In the genomic region with DNA sequence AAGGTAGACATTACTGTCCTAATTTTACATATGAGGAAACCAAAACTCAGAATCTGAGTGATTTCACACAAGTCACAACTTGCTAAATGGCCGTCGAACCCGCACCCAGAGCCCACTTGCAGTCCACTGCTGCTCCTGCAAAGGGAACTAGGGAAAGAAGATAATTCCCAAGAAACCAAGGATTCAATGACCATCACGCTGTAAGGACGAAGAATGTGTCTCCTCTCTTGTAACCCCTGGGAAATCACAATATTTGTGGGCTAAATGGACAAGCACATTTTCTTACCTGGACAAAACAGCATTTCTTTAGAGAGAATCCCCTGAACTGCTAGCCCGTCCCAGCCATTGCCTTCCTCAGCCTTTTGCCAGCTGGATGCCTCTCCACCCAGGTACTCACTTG, we compare ENCODE assay signal across 12 cellular contexts. TPM values are rescaled to one million over a fixed set of nuclear protein-coding genes. Genes with fewer than 3 reads are reported as not detected.
A peak's percentile ranks its signal among the peaks of the same experiment; 100 is the strongest.
DNase-seq lines count a peak whose midpoint lies in the region; ATAC-seq and TF ChIP-seq lines count a peak whose summit lies in the region.
"Had no signal": no experiment of that assay in that cellular context is flagged by ENCODE, and none has a peak within 500 bp of the region (broad histone marks: within the 10 kb centered on the region; RNA-seq: fewer than 3 reads in every experiment).

No MANE protein-coding gene starts in this region.

- no peak for ATAC-seq in CD4-positive, alpha-beta T cell (ENCODE audit: poor library complexity)
- no peak for ATAC-seq in natural killer cell
- no peak for ATAC-seq in HG02981 (IDR thresholded peaks at IDR 0.05; ENCODE audit: unreplicated experiment)
- no peak for ATAC-seq in GM21526 (IDR thresholded peaks at IDR 0.05; ENCODE audit: low FRiP score, unreplicated experiment)
- ATAC-seq in gastrocnemius medialis, result no peak

- no peaks in the 10 kb centered on the region for H3K27me3 ChIP-seq in CD4-positive, alpha-beta T cell (ENCODE audit: control insufficient read depth, insufficient read depth, low read length)
- H3K27me3 ChIP-seq in gastrocnemius medialis, result no peaks in the 10 kb centered on the region

- H3K4me1 Mint-ChIP-seq in CD4-positive, alpha-beta T cell (ENCODE audit: low read depth), result peaks cover 47% of the 10 kb centered on the region
- H3K4me1 Mint-ChIP-seq in activated naive CD8-positive, alpha-beta T cell (ENCODE audit: low read depth), result peaks cover 39% of the 10 kb centered on the region
- peaks cover 37 to 38% of the 10 kb centered on the region in 2 donors for H3K4me1 Mint-ChIP-seq in natural killer cell

- TF ChIP-seq POLR2A in gastrocnemius medialis (IDR thresholded peaks at IDR 0.05), result no peak

- H3K9me3 ChIP-seq in CD4-positive, alpha-beta T cell (ENCODE audit: control insufficient read depth, low read length), result no peaks in the 10 kb centered on the region
- H3K9me3 ChIP-seq in gastrocnemius medialis, result no peaks in the 10 kb centered on the region

- H3K4me3 ChIP-seq in HFF-Myc (replicated peaks; ENCODE audit: low read depth, low read length) (peak overlapping the region; percentile 100), gastrocnemius medialis (no peak overlapping the region)

- TF ChIP-seq CTCF in CD4-positive, alpha-beta T cell (IDR thresholded peaks at IDR 0.05), result no peak
- no peak for TF ChIP-seq CTCF in HFF-Myc (IDR thresholded peaks at IDR 0.05; ENCODE audit: low read depth, low read length, missing control alignments)
- no peak for TF ChIP-seq CTCF in natural killer cell (IDR thresholded peaks at IDR 0.05)
- no peak for TF ChIP-seq CTCF in gastrocnemius medialis (IDR thresholded peaks at IDR 0.05 in 4 of 5, conservative IDR thresholded peaks at IDR 0.05 in 1 of 5)

- peaks cover 2% of the 10 kb centered on the region for H3K9me3 Mint-ChIP-seq in CD4-positive, alpha-beta T cell
- no peaks in the 10 kb centered on the region for H3K9me3 Mint-ChIP-seq in activated naive CD8-positive, alpha-beta T cell (ENCODE audit: low read depth)
- no peaks in the 10 kb centered on the region for H3K9me3 Mint-ChIP-seq in natural killer cell

- peak overlapping the region; percentile 38 for H3K4me3 Mint-ChIP-seq in CD4-positive, alpha-beta T cell
- H3K4me3 Mint-ChIP-seq in activated naive CD8-positive, alpha-beta T cell, result peak overlapping the region; percentile 99
- H3K4me3 Mint-ChIP-seq in natural killer cell, result no peak overlapping the region

- peaks cover 74% of the 10 kb centered on the region for H3K36me3 Mint-ChIP-seq in CD4-positive, alpha-beta T cell (ENCODE audit: low read depth)
- H3K36me3 Mint-ChIP-seq in activated naive CD8-positive, alpha-beta T cell, result peaks cover 25% of the 10 kb centered on the region
- peaks cover 9% of the 10 kb centered on the region for H3K36me3 Mint-ChIP-seq in natural killer cell

- in situ Hi-C loops in gastrocnemius medialis (cut with MboI; ENCODE audit: low sequenced_read_pairs in 4 of 4), result no loop called here

- H3K27ac Mint-ChIP-seq in CD4-positive, alpha-beta T cell, result peak overlapping the region; percentile 98
- peak overlapping the region; percentile 100 for H3K27ac Mint-ChIP-seq in activated naive CD8-positive, alpha-beta T cell
- H3K27ac Mint-ChIP-seq in natural killer cell, result peak overlapping the region; percentile 58 to 92

- CTCF ChIA-PET in CD4-positive, alpha-beta T cell (lab: Charles Lee), result no interaction called here

- no peak for DNase-seq in CD4-positive, alpha-beta T cell
- DNase-seq in HFF-Myc (ENCODE audit: extremely low read depth, low read depth), result no peak
- DNase-seq in natural killer cell, result no peak
- DNase-seq in NCI-H1417 (lab: John Stamatoyannopoulos, UW), result no peak
- DNase-seq in gastrocnemius medialis, result no peak
- DNase-seq: activated CD4-positive, alpha-beta T cell treated with anti-CD3 and anti-CD28 coated beads for 48 hours; central memory CD4-positive, alpha-beta T cell; GF-D8; stimulated activated naive CD4-positive, alpha-beta T cell treated with Interleukin-2 at 50 U/mL for 16 hours had no signal

- H3K36me3 ChIP-seq in gastrocnemius medialis, result peaks cover 0 to 49% of the 10 kb centered on the region in 2 donors

- peaks cover 19 to 21% of the 10 kb centered on the region in 2 donors for H3K4me1 ChIP-seq in gastrocnemius medialis

- POLR2A ChIA-PET in CD4-positive, alpha-beta T cell (lab: Charles Lee), result interaction anchor here (1.4 kb wide), 2 partner anchors 34 to 37 kb away, joined by 3 to 4 read pairs; partner anchors contain the start of gene CD74

- no peaks in the 10 kb centered on the region for H3K27me3 Mint-ChIP-seq in CD4-positive, alpha-beta T cell
- H3K27me3 Mint-ChIP-seq in activated naive CD8-positive, alpha-beta T cell, result no peaks in the 10 kb centered on the region
- no peaks in the 10 kb centered on the region for H3K27me3 Mint-ChIP-seq in natural killer cell (ENCODE audit: low read depth in 2 of 2)

- no peak overlapping the region for H3K27ac ChIP-seq in CD4-positive, alpha-beta T cell (ENCODE audit: low read depth, low read length)
- H3K27ac ChIP-seq in gastrocnemius medialis, result no peak overlapping the region

- intact Hi-C loops in CD4-positive, alpha-beta T cell (cut with DNase I, micrococcal nuclease), result loop anchor here in 1 of 2 experiments (1.0 to 5.0 kb wide), 2 partner anchors 34 to 310 kb away; partner anchors contain the start of gene DCTN4
- intact Hi-C loops in natural killer cell (cut with micrococcal nuclease), result loop anchor here (10.0 kb wide), 1 partner anchor 1328 kb away; the partner anchor contains the start of gene G3BP1
- intact Hi-C loops in gastrocnemius medialis (cut with DNase I; ENCODE audit: low total_unique reads), result loop anchor here (10.0 kb wide), 1 partner anchor 228 kb away; no protein-coding TSS in a partner anchor

RNA-seq across cellular contexts. Expression of gene RPS14, which starts 2.4 kb away (rescaled TPM):
- total RNA-seq in CD4-positive, alpha-beta T cell, result 1,000 to 10,000 TPM; 5,224 to 5,317 TPM
- total RNA-seq in natural killer cell (1,000 to 10,000 TPM; 1,744 to 2,278 (median 2,016) TPM), gastrocnemius medialis (1,000 to 10,000 TPM; 1,865 to 2,215 (median 2,024) TPM)

RNA-seq across cellular contexts. Expression of gene CD74, which starts 34.5 kb away (rescaled TPM):
- 100 to 1,000 TPM; 299 to 303 TPM for total RNA-seq in CD4-positive, alpha-beta T cell
- total RNA-seq in natural killer cell (100 to 1,000 TPM; 550 to 913 (median 748) TPM), gastrocnemius medialis (100 to 1,000 TPM; 123 to 291 (median 160) TPM)
